In the genomic region with DNA sequence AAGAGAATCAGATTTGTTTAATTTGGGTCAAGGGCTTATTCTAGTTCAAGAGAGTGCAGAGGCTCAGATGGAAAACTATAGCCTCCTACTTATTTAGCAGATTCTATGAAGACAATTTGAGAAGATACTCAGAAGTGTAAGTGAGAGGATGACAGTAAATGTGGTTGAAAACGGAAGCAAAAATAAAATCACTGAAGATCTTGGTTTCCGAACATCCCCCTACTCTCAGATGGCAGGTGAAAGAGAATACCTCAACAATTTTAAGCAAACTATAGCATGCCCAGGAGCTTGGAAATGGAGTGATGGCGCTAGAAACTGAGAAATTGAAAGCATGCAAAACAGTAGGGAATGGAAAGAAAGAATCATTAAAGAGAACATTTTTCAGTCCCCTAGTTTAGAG, we compare ENCODE assay signal across 39 cellular contexts.
"Had no signal": no experiment of that assay in that cellular context is flagged by ENCODE, and none has a peak within 500 bp of the region (broad histone marks: within the 10 kb centered on the region; RNA-seq: fewer than 3 reads in every experiment).

No MANE protein-coding gene starts in this region.

- H3K27ac ChIP-seq: brain microvascular endothelial cell, Peyer's patch, VCaP had no signal

- H3K27me3 ChIP-seq: brain microvascular endothelial cell, MG63, Peyer's patch had no signal

- H3K9me3 ChIP-seq: MG63, Peyer's patch had no signal

- DNase-seq: activated B cell treated with CpG ODN at 0.5 μM for 24 hours; activated CD4-positive, alpha-beta memory T cell treated with anti-CD3 and anti-CD28 coated beads for 36 hours; activated CD4-positive, alpha-beta T cell treated with anti-CD3 and anti-CD28 coated beads for 4 hours; activated CD4-positive, alpha-beta T cell treated with anti-CD3 and anti-CD28 coated beads, Interleukin-2, amount 50 U/mL, for 1 hour; activated CD4-positive, CD25-positive, alpha-beta regulatory T cell treated with anti-CD3 and anti-CD28 coated beads, Interleukin-2, amount 50 U/mL, for 72 hours; activated CD8-positive, alpha-beta memory T cell treated with anti-CD3 and anti-CD28 coated beads, Interleukin-2, amount 50 U/mL, for 4 hours; activated effector memory CD4-positive, alpha-beta T cell treated with anti-CD3 and anti-CD28 coated beads, Interleukin-2, amount 50 U/mL, for 16 hours; activated naive CD4-positive, alpha-beta T cell; activated naive CD4-positive, alpha-beta T cell treated with anti-CD3 and anti-CD28 coated beads, Interleukin-2, amount 50 U/mL, for 16 hours; activated naive CD8-positive, alpha-beta T cell treated with anti-CD3 and anti-CD28 coated beads for 36 hours; activated T-cell treated with anti-CD3 and anti-CD28 coated beads, Interleukin-2, amount 50 U/mL, for 72 hours; amniotic stem cell; aorta; brain microvascular endothelial cell; central memory CD4-positive, alpha-beta T cell; Kasumi-1; KG1; MG63; MV-4-11; NCI-H1092; NCI-H1436 treated with DMSO at 0.1 percent for 48 hours; NCI-H1694 treated with DMSO at 0.1 percent for 48 hours; NCI-H2029 treated with DMSO at 0.1 percent for 48 hours; NCI-H2107; NCI-H226; NCI-H446 treated with DMSO at 0.1 percent for 48 hours; NCI-H524; NCI-H69; NCI-H82; PC-3; Peyer's patch; RPMI8226; SIG-M5; T-cell; T-helper 17 cell; T-helper 9 cell had no signal

- H3K27me3 Mint-ChIP-seq: activated B cell treated with CpG ODN at 0.5 μM for 24 hours; activated CD4-positive, alpha-beta memory T cell treated with anti-CD3 and anti-CD28 coated beads for 36 hours; activated naive CD8-positive, alpha-beta T cell treated with anti-CD3 and anti-CD28 coated beads for 36 hours; activated T-helper 17 cell treated with anti-CD3 and anti-CD28 coated beads, Interleukin-2, amount 50 U/mL, for 72 hours; T-cell; T-helper 17 cell had no signal

- H3K4me3 Mint-ChIP-seq: activated B cell treated with CpG ODN at 0.5 μM for 24 hours; activated CD4-positive, alpha-beta memory T cell treated with anti-CD3 and anti-CD28 coated beads for 36 hours; activated naive CD8-positive, alpha-beta T cell treated with anti-CD3 and anti-CD28 coated beads for 36 hours; activated T-cell treated with anti-CD3 and anti-CD28 coated beads, Interleukin-2, amount 50 U/mL, for 72 hours; activated T-helper 17 cell treated with anti-CD3 and anti-CD28 coated beads, Interleukin-2, amount 50 U/mL, for 72 hours; T-cell; T-helper 17 cell had no signal

- H3K36me3 Mint-ChIP-seq: activated CD4-positive, alpha-beta memory T cell treated with anti-CD3 and anti-CD28 coated beads for 36 hours; activated naive CD8-positive, alpha-beta T cell treated with anti-CD3 and anti-CD28 coated beads for 36 hours; T-cell had no signal

- H3K4me1 Mint-ChIP-seq: activated B cell treated with CpG ODN at 0.5 μM for 24 hours; activated naive CD8-positive, alpha-beta T cell treated with anti-CD3 and anti-CD28 coated beads for 36 hours; activated T-helper 17 cell treated with anti-CD3 and anti-CD28 coated beads, Interleukin-2, amount 50 U/mL, for 72 hours; T-cell; T-helper 17 cell had no signal

- ATAC-seq: activated T-cell treated with anti-CD3 and anti-CD28 coated beads, Interleukin-2, amount 50 U/mL, for 72 hours; activated T-helper 17 cell treated with anti-CD3 and anti-CD28 coated beads, Interleukin-2, amount 50 U/mL, for 72 hours; PC-3; SK-N-SH treated with all-trans-retinoic acid at 6 μM for 48 hours; T-cell; T-helper 17 cell had no signal

- H3K4me1 ChIP-seq: Peyer's patch had no signal

- H3K36me3 ChIP-seq: brain microvascular endothelial cell, MG63, Peyer's patch had no signal

- H3K4me3 ChIP-seq: MG63, Peyer's patch had no signal
